In genomic region chr11:6992457-6993431, GRCh38 we compare ENCODE assay signal across 18 cellular contexts. TPM values are rescaled to one million over a fixed set of nuclear protein-coding genes. Genes with fewer than 3 reads are reported as not detected.
DNase-seq lines count a peak whose midpoint lies in the region; ATAC-seq, FAIRE-seq and TF ChIP-seq lines count a peak whose summit lies in the region.
"Had no signal": no experiment of that assay in that cellular context is flagged by ENCODE, and none has a peak within 500 bp of the region (broad histone marks: within the 10 kb centered on the region; RNA-seq: fewer than 3 reads in every experiment).

No MANE protein-coding gene starts in this region.

- no peaks in the 10 kb centered on the region for H3K4me1 ChIP-seq in breast epithelium
- H3K4me1 ChIP-seq: neural progenitor cell, SJCRH30, testis had no signal

- DNase-seq in MCF 10A (ENCODE audit: unreplicated experiment): peak; percentile 44
- DNase-seq in breast epithelium (ENCODE audit: low spot score in 2 of 2): no peak
- no peak for DNase-seq in coronary artery (ENCODE audit: low spot score)
- peak; percentile 46 for DNase-seq in myocyte (ENCODE audit: low read depth)
- DNase-seq in GM10266 (ENCODE audit: extremely low spot score): no peak
- DNase-seq in NCI-H774 (lab: John Stamatoyannopoulos, UW): no peak
- no peak for DNase-seq in RCC 7860 (ENCODE audit: low spot score)
- DNase-seq in activated T-cell treated with anti-CD3 and anti-CD28 coated beads, Interleukin-2, amount 50 U/mL, for 72 hours: no peak
- DNase-seq: activated CD4-positive, alpha-beta T cell treated with anti-CD3 and anti-CD28 coated beads, Interleukin-2, amount 10 ng/mL, durations not matched to agents 24 days and 14 days; activated gamma-delta T cell treated with Interleukin-2 at 50 U/mL for 16 hours; effector memory CD4-positive, alpha-beta T cell; MV-4-11; SJCRH30; testis had no signal

- H3K36me3 Mint-ChIP-seq in MCF 10A (ENCODE audit: insufficient read depth, unreplicated experiment): no peaks in the 10 kb centered on the region
- no peaks in the 10 kb centered on the region for H3K36me3 Mint-ChIP-seq in activated T-cell treated with anti-CD3 and anti-CD28 coated beads, Interleukin-2, amount 50 U/mL, for 72 hours (ENCODE audit: insufficient read depth in 2 of 2)
- H3K36me3 Mint-ChIP-seq: neural progenitor cell had no signal

- peak overlapping the region; percentile 29 for H3K27ac Mint-ChIP-seq in MCF 10A (ENCODE audit: low read depth, unreplicated experiment)
- no peak overlapping the region for H3K27ac Mint-ChIP-seq in activated T-cell treated with anti-CD3 and anti-CD28 coated beads, Interleukin-2, amount 50 U/mL, for 72 hours
- H3K27ac Mint-ChIP-seq: activated CD4-positive, alpha-beta T cell treated with anti-CD3 and anti-CD28 coated beads, Interleukin-2, amount 10 ng/mL, durations not matched to agents 24 days and 14 days; GM23338; neural progenitor cell had no signal

- POLR2A ChIA-PET in MCF 10A (lab: Yijun Ruan, JAX): interaction anchor here (1.0 to 1.3 kb wide), 3 partner anchors 10 to 66 kb away, joined by 4 to 6 read pairs (median 5); partner anchors contain the start of gene ZNF215

- H3K27ac ChIP-seq in breast epithelium (no peak overlapping the region), coronary artery (peak overlapping the region; percentile 28 to 58)
- H3K27ac ChIP-seq: 22Rv1, neural progenitor cell, SJCRH30, testis had no signal

- H3K4me1 Mint-ChIP-seq in MCF 10A (ENCODE audit: insufficient read depth, unreplicated experiment): peaks cover 10% of the 10 kb centered on the region
- H3K4me1 Mint-ChIP-seq in activated T-cell treated with anti-CD3 and anti-CD28 coated beads, Interleukin-2, amount 50 U/mL, for 72 hours (ENCODE audit: low read depth): no peaks in the 10 kb centered on the region
- H3K4me1 Mint-ChIP-seq: activated CD4-positive, alpha-beta T cell treated with anti-CD3 and anti-CD28 coated beads, Interleukin-2, amount 10 ng/mL, durations not matched to agents 24 days and 14 days; GM23338 had no signal

- no peak for TF ChIP-seq POLR2A in breast epithelium (IDR thresholded peaks at IDR 0.05)

- H3K9me3 Mint-ChIP-seq in MCF 10A (ENCODE audit: unreplicated experiment): no peaks in the 10 kb centered on the region
- H3K9me3 Mint-ChIP-seq in activated T-cell treated with anti-CD3 and anti-CD28 coated beads, Interleukin-2, amount 50 U/mL, for 72 hours: no peaks in the 10 kb centered on the region
- H3K9me3 Mint-ChIP-seq: activated CD4-positive, alpha-beta T cell treated with anti-CD3 and anti-CD28 coated beads, Interleukin-2, amount 10 ng/mL, durations not matched to agents 24 days and 14 days; GM23338; neural progenitor cell had no signal

- intact Hi-C loops in MCF 10A (cut with micrococcal nuclease): no loop called here
- intact Hi-C loops in breast epithelium (cut with DNase I; ENCODE audit: low total_unique reads): no loop called here

- H3K36me3 ChIP-seq in breast epithelium: no peaks in the 10 kb centered on the region
- H3K36me3 ChIP-seq: neural progenitor cell, SJCRH30 had no signal

- BruUV-seq in MCF 10A (replicated peaks; lab: Mats Ljungman, UMichigan): no TSS peak

- no peaks in the 10 kb centered on the region for H3K27me3 Mint-ChIP-seq in MCF 10A (ENCODE audit: insufficient read depth, unreplicated experiment)
- H3K27me3 Mint-ChIP-seq in activated T-cell treated with anti-CD3 and anti-CD28 coated beads, Interleukin-2, amount 50 U/mL, for 72 hours (ENCODE audit: low read depth): peaks cover 6% of the 10 kb centered on the region

- no peaks in the 10 kb centered on the region for H3K9me3 ChIP-seq in breast epithelium
- H3K9me3 ChIP-seq: SJCRH30, testis had no signal

- H3K27me3 ChIP-seq in breast epithelium: no peaks in the 10 kb centered on the region
- H3K27me3 ChIP-seq: neural progenitor cell, SJCRH30, testis had no signal

- H3K4me3 Mint-ChIP-seq in MCF 10A (ENCODE audit: unreplicated experiment): peak overlapping the region; percentile 11
- H3K4me3 Mint-ChIP-seq in activated T-cell treated with anti-CD3 and anti-CD28 coated beads, Interleukin-2, amount 50 U/mL, for 72 hours: no peak overlapping the region
- H3K4me3 Mint-ChIP-seq: activated CD4-positive, alpha-beta T cell treated with anti-CD3 and anti-CD28 coated beads, Interleukin-2, amount 10 ng/mL, durations not matched to agents 24 days and 14 days; GM23338; neural progenitor cell had no signal

- TF ChIP-seq CTCF in MCF 10A (IDR thresholded peaks at IDR 0.05; ENCODE audit: unreplicated experiment): no peak
- TF ChIP-seq CTCF in breast epithelium (IDR thresholded peaks at IDR 0.05): no peak
- no peak for TF ChIP-seq CTCF in coronary artery (IDR thresholded peaks at IDR 0.05)
- no peak for TF ChIP-seq CTCF in GM10266 (IDR thresholded peaks at IDR 0.05; ENCODE audit: control insufficient read depth, insufficient read depth, low read depth, missing control alignments)

- H3K4me3 ChIP-seq in breast epithelium: no peak overlapping the region
- H3K4me3 ChIP-seq in coronary artery: peak overlapping the region; percentile 30
- H3K4me3 ChIP-seq: GM23338, neural progenitor cell, SJCRH30, testis had no signal

- ATAC-seq in activated T-cell treated with anti-CD3 and anti-CD28 coated beads, Interleukin-2, amount 50 U/mL, for 72 hours (replicated peaks in 1 of 2): no peak
- ATAC-seq: GM23338 had no signal

- FAIRE-seq in RCC 7860 (lab: Jason Lieb, UNC): no peak
- FAIRE-seq: G401.6 had no signal

- CTCF ChIA-PET in MCF 10A (lab: Yijun Ruan, JAX): interaction anchor here (0.6 to 1.8 kb wide), 5 partner anchors 18 to 255 kb away, joined by 3 to 8 read pairs (median 4); no protein-coding TSS in a partner anchor

RNA-seq across cellular contexts. Expression of gene ZNF214, which starts 27.4 kb away (rescaled TPM):
- 3.1 and 4.2 TPM in 2 replicates for total RNA-seq in MCF 10A (2022)
- total RNA-seq in breast epithelium: 1 to 10 TPM; 3.0 to 6.9 (median 4.9) TPM
- total RNA-seq in myocyte: 1.9 and 2.8 TPM in 2 replicates
- polyA plus RNA-seq in myocyte (2012): 1.3 TPM
- under 1 TPM in 1 of 2 donors, not detected in 1; 0.10 TPM for total RNA-seq in activated T-cell treated with anti-CD3 and anti-CD28 coated beads, Interleukin-2, amount 50 U/mL, for 72 hours
- total RNA-seq: activated CD4-positive, alpha-beta T cell treated with anti-CD3 and anti-CD28 coated beads, Interleukin-2, amount 10 ng/mL, durations not matched to agents 24 days and 14 days had no signal

RNA-seq across cellular contexts. Expression of gene NLRP14, which starts 27.5 kb away (rescaled TPM):
- total RNA-seq in MCF 10A (2022) (not detected in 2 replicates), breast epithelium (under 1 TPM; under 0.01 to 0.29 (median 0.16) TPM), myocyte (not detected in 2 replicates)
- polyA plus RNA-seq in myocyte (2012): not detected
- under 1 TPM in 1 of 2 donors, not detected in 1; 0.12 TPM for total RNA-seq in activated T-cell treated with anti-CD3 and anti-CD28 coated beads, Interleukin-2, amount 50 U/mL, for 72 hours
- total RNA-seq: SJCRH30 had no signal
- polyA plus RNA-seq: GM23338 had no signal

Comparison
In these comparisons a context has a peak if more than half of its experiments do, and no peak if none do; other contexts are left out.
1. DNase-seq: peak in MCF 10A (single experiment) and myocyte (single experiment); none in breast epithelium (0 of 2), coronary artery (single experiment), GM10266 (single experiment), NCI-H774 (single experiment), RCC 7860 (single experiment) and activated T-cell treated with anti-CD3 and anti-CD28 coated beads, Interleukin-2, amount 50 U/mL, for 72 hours (0 of 2).
2. H3K27ac ChIP-seq: peak in coronary artery (2 of 2); none in breast epithelium (0 of 2).